In genomic region chr2:42139141-42139540, GRCh38 we compare ENCODE assay signal across 1 cellular context.
TF ChIP-seq lines count a peak whose summit lies in the region.

No MANE protein-coding gene starts in this region.

TF ChIP-seq in SK-N-SH treated with all-trans-retinoic acid at 6 μM for 48 hours, 23 proteins besides CTCF, POLR2A, EP300 and RAD21 (continued from another document):
- TF ChIP-seq TSHZ2 (CRISPR knock-in tag; IDR thresholded peaks at IDR 0.05) (no peak), ISL1 (CRISPR knock-in tag; IDR thresholded peaks at IDR 0.05) (no peak), GLIS3 (CRISPR knock-in tag; IDR thresholded peaks at IDR 0.05) (no peak), ZC3H10 (CRISPR knock-in tag; IDR thresholded peaks at IDR 0.05) (no peak), ESRRG (CRISPR knock-in tag; IDR thresholded peaks at IDR 0.05) (no peak), ZNF8 (CRISPR knock-in tag; IDR thresholded peaks at IDR 0.05) (no peak), BACH2 (CRISPR knock-in tag; IDR thresholded peaks at IDR 0.05; ENCODE audit: borderline replicate concordance) (no peak), CSDC2 (CRISPR knock-in tag; IDR thresholded peaks at IDR 0.05) (no peak), ARNTL (CRISPR knock-in tag; IDR thresholded peaks at IDR 0.05; ENCODE audit: borderline replicate concordance, low read depth) (no peak), ZFP30 (CRISPR knock-in tag; IDR thresholded peaks at IDR 0.05) (no peak), ZNF565 (CRISPR knock-in tag; conservative IDR thresholded peaks at IDR 0.05; ENCODE audit: low read depth) (no peak), OSR1 (CRISPR knock-in tag; IDR thresholded peaks at IDR 0.05) (no peak), SNAI2 (CRISPR knock-in tag; IDR thresholded peaks at IDR 0.05) (no peak), ZFP3 (CRISPR knock-in tag; IDR thresholded peaks at IDR 0.05) (no peak), PPARA (CRISPR knock-in tag; IDR thresholded peaks at IDR 0.05; ENCODE audit: borderline replicate concordance) (no peak), RARB (CRISPR knock-in tag; IDR thresholded peaks at IDR 0.05) (no peak)
- TF ChIP-seq, protein P1, sequence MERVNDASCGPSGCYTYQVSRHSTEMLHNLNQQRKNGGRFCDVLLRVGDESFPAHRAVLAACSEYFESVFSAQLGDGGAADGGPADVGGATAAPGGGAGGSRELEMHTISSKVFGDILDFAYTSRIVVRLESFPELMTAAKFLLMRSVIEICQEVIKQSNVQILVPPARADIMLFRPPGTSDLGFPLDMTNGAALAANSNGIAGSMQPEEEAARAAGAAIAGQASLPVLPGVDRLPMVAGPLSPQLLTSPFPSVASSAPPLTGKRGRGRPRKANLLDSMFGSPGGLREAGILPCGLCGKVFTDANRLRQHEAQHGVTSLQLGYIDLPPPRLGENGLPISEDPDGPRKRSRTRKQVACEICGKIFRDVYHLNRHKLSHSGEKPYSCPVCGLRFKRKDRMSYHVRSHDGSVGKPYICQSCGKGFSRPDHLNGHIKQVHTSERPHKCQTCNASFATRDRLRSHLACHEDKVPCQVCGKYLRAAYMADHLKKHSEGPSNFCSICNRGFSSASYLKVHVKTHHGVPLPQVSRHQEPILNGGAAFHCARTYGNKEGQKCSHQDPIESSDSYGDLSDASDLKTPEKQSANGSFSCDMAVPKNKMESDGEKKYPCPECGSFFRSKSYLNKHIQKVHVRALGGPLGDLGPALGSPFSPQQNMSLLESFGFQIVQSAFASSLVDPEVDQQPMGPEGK (CRISPR knock-in tag; IDR thresholded peaks at IDR 0.05; ENCODE audit: borderline replicate concordance) = no peak
- TF ChIP-seq, protein P2, sequence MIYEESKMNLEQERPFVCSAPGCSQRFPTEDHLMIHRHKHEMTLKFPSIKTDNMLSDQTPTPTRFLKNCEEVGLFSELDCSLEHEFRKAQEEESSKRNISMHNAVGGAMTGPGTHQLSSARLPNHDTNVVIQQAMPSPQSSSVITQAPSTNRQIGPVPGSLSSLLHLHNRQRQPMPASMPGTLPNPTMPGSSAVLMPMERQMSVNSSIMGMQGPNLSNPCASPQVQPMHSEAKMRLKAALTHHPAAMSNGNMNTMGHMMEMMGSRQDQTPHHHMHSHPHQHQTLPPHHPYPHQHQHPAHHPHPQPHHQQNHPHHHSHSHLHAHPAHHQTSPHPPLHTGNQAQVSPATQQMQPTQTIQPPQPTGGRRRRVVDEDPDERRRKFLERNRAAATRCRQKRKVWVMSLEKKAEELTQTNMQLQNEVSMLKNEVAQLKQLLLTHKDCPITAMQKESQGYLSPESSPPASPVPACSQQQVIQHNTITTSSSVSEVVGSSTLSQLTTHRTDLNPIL (CRISPR knock-in tag; IDR thresholded peaks at IDR 0.05; ENCODE audit: low read depth) = no peak
